Comparison of ENCODE assay signal across 1 cellular context in the genomic region with DNA sequence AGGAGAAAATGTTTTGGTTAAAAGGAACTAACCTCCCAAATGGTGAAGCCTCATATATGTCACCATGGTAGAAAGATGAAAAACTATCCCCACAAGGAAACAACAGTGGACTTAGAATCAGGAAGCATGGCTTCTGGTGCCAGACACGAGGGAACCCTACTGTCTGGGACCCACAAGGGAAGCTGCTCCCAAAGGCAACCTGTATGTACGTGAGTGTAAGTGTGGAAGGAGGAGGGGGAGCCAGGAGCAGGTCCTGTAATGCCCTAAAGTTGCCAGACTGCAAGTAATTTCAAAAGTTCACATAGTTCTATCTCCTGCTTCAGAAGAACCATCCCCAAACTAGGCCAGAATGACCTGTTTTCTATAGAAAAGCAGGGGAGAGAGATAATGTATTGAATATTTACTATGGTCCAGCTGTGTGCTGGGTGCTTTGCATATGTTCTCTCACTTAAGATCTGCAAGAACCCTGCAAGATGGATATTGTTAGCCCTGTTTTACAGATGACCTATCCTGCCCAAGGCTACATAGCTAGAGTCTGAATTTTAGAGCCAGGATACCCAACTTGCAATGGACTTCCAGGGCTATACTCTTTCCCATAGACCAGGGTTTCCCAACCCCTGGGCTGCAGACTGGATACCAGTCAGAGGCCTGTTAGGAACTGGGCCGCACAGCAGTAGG.
TF ChIP-seq lines count a peak whose summit lies in the region.

No MANE protein-coding gene starts in this region.

TF ChIP-seq in K562, 482 proteins besides CTCF, POLR2A, EP300 and RAD21 (continued from another document):
- no peak for TF ChIP-seq CHD7 (IDR thresholded peaks at IDR 0.05; ENCODE audit: low read depth, low read length)
- TF ChIP-seq ILF3 (IDR thresholded peaks at IDR 0.05; ENCODE audit: borderline replicate concordance): no peak
- no peak for TF ChIP-seq CEBPG (CRISPR knock-in tag; IDR thresholded peaks at IDR 0.05)
- no peak for TF ChIP-seq CEBPG (tag; conservative IDR thresholded peaks at IDR 0.05 in 1 of 2, IDR thresholded peaks at IDR 0.05 in 1 of 2)
- no peak for TF ChIP-seq CGGBP1 (CRISPR knock-in tag; IDR thresholded peaks at IDR 0.05)
